ENCODE assay signal across 1 cellular context in genomic region chr2:215269397-215270117, GRCh38.
TF ChIP-seq lines count a peak whose summit lies in the region.

No MANE protein-coding gene starts in this region.

TF ChIP-seq in IMR-90, 13 proteins besides CTCF, POLR2A, EP300 and RAD21 (continued from another document):
- TF ChIP-seq NFE2L2 (IDR thresholded peaks at IDR 0.05; ENCODE audit: low read depth, low read length) = peak; percentile 66
- peak; percentile 94 for TF ChIP-seq MAFK (IDR thresholded peaks at IDR 0.05; ENCODE audit: low read depth, low read length)
